25 cellular contexts compared by ENCODE assay signal in the genomic region with DNA sequence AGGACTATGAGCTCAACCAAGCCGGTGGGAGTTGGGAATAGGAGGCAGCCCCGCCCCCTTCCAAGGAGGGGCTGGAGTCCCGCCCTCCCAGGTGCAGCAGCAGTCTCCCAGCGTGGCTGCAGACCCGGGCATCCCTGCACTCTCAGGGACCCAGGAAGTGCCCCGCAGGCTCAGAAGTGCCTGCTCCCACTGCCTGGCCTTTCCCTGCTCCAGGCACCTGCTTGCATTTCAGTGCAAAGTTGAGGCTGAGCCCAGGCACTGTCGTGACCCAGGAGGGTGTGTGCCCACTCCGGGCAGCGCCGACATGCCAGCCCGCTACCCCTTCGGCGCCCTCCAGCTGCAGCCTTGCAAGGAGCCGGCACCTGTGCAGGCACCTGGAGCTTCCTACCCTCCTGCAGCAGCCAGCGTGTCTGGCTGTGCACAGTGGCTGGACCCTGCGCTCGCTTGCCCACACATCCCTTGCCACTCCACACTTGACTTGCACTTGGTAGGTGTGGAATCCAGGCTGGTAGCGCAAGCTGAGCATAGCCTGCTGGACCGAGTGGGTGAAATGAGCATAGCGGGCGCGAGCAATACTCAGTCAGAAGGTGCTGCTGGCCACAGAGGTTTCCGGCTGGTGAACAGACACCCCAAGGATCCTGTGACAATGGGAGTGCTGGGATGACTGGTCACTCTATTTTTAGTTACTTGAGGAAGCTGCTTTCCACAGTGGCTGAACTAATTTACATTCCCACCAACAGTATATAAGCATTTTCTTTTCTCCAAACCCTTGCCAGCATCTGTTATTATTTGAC.
A peak's percentile ranks its signal among the peaks of the same experiment; 100 is the strongest.
DNase-seq lines count a peak whose midpoint lies in the region; ATAC-seq and TF ChIP-seq lines count a peak whose summit lies in the region.
"Had no signal": no experiment of that assay in that cellular context is flagged by ENCODE, and none has a peak within 500 bp of the region (broad histone marks: within the 10 kb centered on the region; RNA-seq: fewer than 3 reads in every experiment).

No MANE protein-coding gene starts in this region.

- no peak overlapping the region for H3K4me2 ChIP-seq in GM23338
- H3K4me2 ChIP-seq: A549 had no signal

- H3K9me2 ChIP-seq in GM23338 (ENCODE audit: insufficient read depth): 0 out of 2 replicates have a peak, but pooled peaks cover 6% of the 10 kb centered on the region

- CTCF ChIA-PET in activated CD8-positive, alpha-beta T cell treated with anti-CD3 and anti-CD28 coated beads for 36 hours (lab: Charles Lee): no interaction called here

- no peak overlapping the region for H3K4me3 ChIP-seq in GM23338
- H3K4me3 ChIP-seq in endodermal cell (ENCODE audit: low read length): no peak overlapping the region
- H3K4me3 ChIP-seq: A549 had no signal

- no peaks in the 10 kb centered on the region for H3K79me2 ChIP-seq in GM23338 (replicated peaks; ENCODE audit: insufficient read depth)

- peak; percentile 17 for DNase-seq in GM23338 (ENCODE audit: low spot score)
- peak; percentile 15 for DNase-seq in M059J (ENCODE audit: low read depth)
- DNase-seq in endodermal cell: peak; percentile 67
- DNase-seq in sciatic nerve (ENCODE audit: low spot score): no peak
- no peak for DNase-seq in activated CD8-positive, alpha-beta T cell treated with anti-CD3 and anti-CD28 coated beads for 36 hours
- no peak for DNase-seq in mesothelial cell of epicardium (ENCODE audit: low spot score in 2 of 2, unreplicated experiment in 2 of 2)
- no peak for DNase-seq in naive thymus-derived CD8-positive, alpha-beta T cell
- DNase-seq in T-helper 2 cell: no peak
- DNase-seq: DMS53; EL; HFFc6; KG1; NCI-H1092 treated with DMSO at 0.1 percent for 48 hours; NCI-H146; NCI-H2029; NCI-H226; NCI-H510A treated with DMSO at 0.1 percent for 48 hours; NCI-H748 treated with DMSO at 0.1 percent for 48 hours; NK-92 treated with Interleukin-12 subunit alpha and Interleukin-12 subunit beta, amount 100 ng/mL, for 24 hours; SIG-M5 had no signal

- H3K27ac ChIP-seq in GM23338 (ENCODE audit: low read depth) (no peak overlapping the region), endodermal cell (ENCODE audit: low read depth, low read length) (no peak overlapping the region)
- H3K27ac ChIP-seq: A549, RWPE1 had no signal

- H3K9me3 ChIP-seq in endodermal cell (ENCODE audit: control insufficient read depth, low read length): peaks cover 18% of the 10 kb centered on the region
- H3K9me3 ChIP-seq: A549 had no signal

- H3K27me3 ChIP-seq in GM23338 (ENCODE audit: insufficient read depth) (no peaks in the 10 kb centered on the region), endodermal cell (ENCODE audit: control insufficient read depth, insufficient read depth, low read length, poor library complexity, severe bottlenecking) (no peaks in the 10 kb centered on the region)

- H2AFZ ChIP-seq in GM23338: no peak overlapping the region

- ATAC-seq in GM23338 (peak; percentile 68; the same call in 2 of the 3 replicates), sciatic nerve (peak; percentile 24)
- ATAC-seq in activated CD8-positive, alpha-beta T cell treated with anti-CD3 and anti-CD28 coated beads for 36 hours: no peak
- no peak for ATAC-seq in naive thymus-derived CD8-positive, alpha-beta T cell
- ATAC-seq: A549, SK-N-SH treated with all-trans-retinoic acid at 6 μM for 48 hours had no signal

- no peak overlapping the region for H3K4me3 Mint-ChIP-seq in GM23338
- H3K4me3 Mint-ChIP-seq in endodermal cell: no peak overlapping the region
- H3K4me3 Mint-ChIP-seq in activated CD8-positive, alpha-beta T cell treated with anti-CD3 and anti-CD28 coated beads for 36 hours: no peak overlapping the region
- H3K4me3 Mint-ChIP-seq in mesothelial cell of epicardium: no peak overlapping the region
- H3K4me3 Mint-ChIP-seq in naive thymus-derived CD8-positive, alpha-beta T cell: no peak overlapping the region
- H3K4me3 Mint-ChIP-seq: B cell, CD14-positive monocyte, HFFc6 had no signal

- H3K9ac ChIP-seq in endodermal cell (ENCODE audit: extremely low read depth, low read length, poor library complexity, severe bottlenecking): no peak overlapping the region

- POLR2A ChIA-PET in activated CD8-positive, alpha-beta T cell treated with anti-CD3 and anti-CD28 coated beads for 36 hours (lab: Charles Lee): no interaction called here
- POLR2A ChIA-PET in naive thymus-derived CD8-positive, alpha-beta T cell (lab: Charles Lee): no interaction called here

- 91 to 94% methylated on average over 16 to 23 of the region's 23 CpGs for WGBS in endodermal cell (ENCODE audit: insufficient coverage in 1 of 2, insufficient read length in 1 of 2), 2 experiments

- no peak overlapping the region for H3K27ac Mint-ChIP-seq in GM23338
- H3K27ac Mint-ChIP-seq in endodermal cell: no peak overlapping the region
- H3K27ac Mint-ChIP-seq in activated CD8-positive, alpha-beta T cell treated with anti-CD3 and anti-CD28 coated beads for 36 hours: no peak overlapping the region
- no peak overlapping the region for H3K27ac Mint-ChIP-seq in mesothelial cell of epicardium
- H3K27ac Mint-ChIP-seq in naive thymus-derived CD8-positive, alpha-beta T cell: no peak overlapping the region
- H3K27ac Mint-ChIP-seq: B cell, CD14-positive monocyte, HFFc6 had no signal

- no peaks in the 10 kb centered on the region for H3F3A ChIP-seq in GM23338 (replicated peaks; ENCODE audit: low read depth)

- peaks cover 9% of the 10 kb centered on the region; the same call in 1 of the 3 replicates for H3K9me3 Mint-ChIP-seq in GM23338
- H3K9me3 Mint-ChIP-seq in endodermal cell: no peaks in the 10 kb centered on the region
- no peaks in the 10 kb centered on the region for H3K9me3 Mint-ChIP-seq in activated CD8-positive, alpha-beta T cell treated with anti-CD3 and anti-CD28 coated beads for 36 hours
- peaks cover 6% of the 10 kb centered on the region for H3K9me3 Mint-ChIP-seq in mesothelial cell of epicardium
- peaks cover 0 to 7% (median 0%) of the 10 kb centered on the region in 9 donors for H3K9me3 Mint-ChIP-seq in naive thymus-derived CD8-positive, alpha-beta T cell

- H3K36me3 Mint-ChIP-seq in GM23338 (ENCODE audit: low read depth): peaks cover under 1% of the 10 kb centered on the region; the same call in 2 of the 3 replicates
- H3K36me3 Mint-ChIP-seq in endodermal cell (ENCODE audit: low read depth): peaks cover 9% of the 10 kb centered on the region
- no peaks in the 10 kb centered on the region for H3K36me3 Mint-ChIP-seq in activated CD8-positive, alpha-beta T cell treated with anti-CD3 and anti-CD28 coated beads for 36 hours (ENCODE audit: low read depth)
- H3K36me3 Mint-ChIP-seq in mesothelial cell of epicardium: no peaks in the 10 kb centered on the region
- H3K36me3 Mint-ChIP-seq in naive thymus-derived CD8-positive, alpha-beta T cell: no peaks in the 10 kb centered on the region
- H3K36me3 Mint-ChIP-seq: CD14-positive monocyte had no signal

- H3K27me3 Mint-ChIP-seq in GM23338 (ENCODE audit: insufficient read depth, low read depth, poor library complexity): no peaks in the 10 kb centered on the region
- no peaks in the 10 kb centered on the region for H3K27me3 Mint-ChIP-seq in endodermal cell (ENCODE audit: insufficient read depth)
- no peaks in the 10 kb centered on the region for H3K27me3 Mint-ChIP-seq in activated CD8-positive, alpha-beta T cell treated with anti-CD3 and anti-CD28 coated beads for 36 hours
- no peaks in the 10 kb centered on the region for H3K27me3 Mint-ChIP-seq in mesothelial cell of epicardium (ENCODE audit: low read depth)
- no peaks in the 10 kb centered on the region for H3K27me3 Mint-ChIP-seq in naive thymus-derived CD8-positive, alpha-beta T cell
- H3K27me3 Mint-ChIP-seq: B cell had no signal

- H3K4me1 ChIP-seq in GM23338 (ENCODE audit: insufficient read depth) (no peaks in the 10 kb centered on the region), endodermal cell (ENCODE audit: control insufficient read depth, insufficient read depth, low read length) (peaks cover 4% of the 10 kb centered on the region)
- H3K4me1 ChIP-seq: A549 had no signal

- H3K4me1 Mint-ChIP-seq in GM23338 (no peaks in the 10 kb centered on the region), endodermal cell (peaks cover 17% of the 10 kb centered on the region), mesothelial cell of epicardium (peaks cover 10% of the 10 kb centered on the region)
- H3K4me1 Mint-ChIP-seq in activated CD8-positive, alpha-beta T cell treated with anti-CD3 and anti-CD28 coated beads for 36 hours (ENCODE audit: low read depth): no peaks in the 10 kb centered on the region
- no peaks in the 10 kb centered on the region for H3K4me1 Mint-ChIP-seq in naive thymus-derived CD8-positive, alpha-beta T cell
- H3K4me1 Mint-ChIP-seq: B cell, CD14-positive monocyte had no signal

- H4K20me1 ChIP-seq in GM23338 (replicated peaks; ENCODE audit: insufficient read depth): no peaks in the 10 kb centered on the region

- H3K36me3 ChIP-seq in GM23338 (ENCODE audit: insufficient read depth): no peaks in the 10 kb centered on the region; the same call in 1 of the 2 replicates
- H3K36me3 ChIP-seq in endodermal cell (ENCODE audit: control insufficient read depth, insufficient read depth, low read length): peaks cover 33% of the 10 kb centered on the region

- intact Hi-C loops in sciatic nerve (cut with DNase I): no loop called here
- intact Hi-C loops in activated CD8-positive, alpha-beta T cell treated with anti-CD3 and anti-CD28 coated beads for 36 hours (cut with micrococcal nuclease): no loop called here

- peak in 1 of 2 experiments; percentile 38; a peak in 2 of 4 replicates for TF ChIP-seq CTCF in GM23338 (conservative IDR thresholded peaks at IDR 0.05; ENCODE audit: low read depth in 2 of 2)
- no peak for TF ChIP-seq CTCF in endodermal cell (conservative IDR thresholded peaks at IDR 0.05)
- TF ChIP-seq CTCF in activated CD8-positive, alpha-beta T cell treated with anti-CD3 and anti-CD28 coated beads for 36 hours (IDR thresholded peaks at IDR 0.05): no peak
- TF ChIP-seq CTCF in mesothelial cell of epicardium (IDR thresholded peaks at IDR 0.05; ENCODE audit: unreplicated experiment): no peak

TF ChIP-seq in GM23338, 12 proteins besides CTCF, POLR2A, EP300 and RAD21 (continues in another document):
- TF ChIP-seq NANOG (IDR thresholded peaks at IDR 0.05; ENCODE audit: borderline replicate concordance) (no peak), CREB1 (CRISPR knock-in tag; IDR thresholded peaks at IDR 0.05; ENCODE audit: low read depth) (no peak), EZH2 (IDR thresholded peaks at IDR 0.05; ENCODE audit: low read depth, unreplicated experiment) (no peak), ZNF331 (CRISPR knock-in tag; IDR thresholded peaks at IDR 0.05; ENCODE audit: low read depth) (no peak), EZH2phosphoT487 (IDR thresholded peaks at IDR 0.05; ENCODE audit: unreplicated experiment) (no peak)
- TF ChIP-seq, protein P1, sequence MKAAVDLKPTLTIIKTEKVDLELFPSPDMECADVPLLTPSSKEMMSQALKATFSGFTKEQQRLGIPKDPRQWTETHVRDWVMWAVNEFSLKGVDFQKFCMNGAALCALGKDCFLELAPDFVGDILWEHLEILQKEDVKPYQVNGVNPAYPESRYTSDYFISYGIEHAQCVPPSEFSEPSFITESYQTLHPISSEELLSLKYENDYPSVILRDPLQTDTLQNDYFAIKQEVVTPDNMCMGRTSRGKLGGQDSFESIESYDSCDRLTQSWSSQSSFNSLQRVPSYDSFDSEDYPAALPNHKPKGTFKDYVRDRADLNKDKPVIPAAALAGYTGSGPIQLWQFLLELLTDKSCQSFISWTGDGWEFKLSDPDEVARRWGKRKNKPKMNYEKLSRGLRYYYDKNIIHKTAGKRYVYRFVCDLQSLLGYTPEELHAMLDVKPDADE (IDR thresholded peaks at IDR 0.05): no peak

Comparison
In these comparisons a context has a peak if more than half of its experiments do, and no peak if none do; other contexts are left out.
1. ATAC-seq: peak in GM23338 (single experiment) and sciatic nerve (single experiment); none in activated CD8-positive, alpha-beta T cell treated with anti-CD3 and anti-CD28 coated beads for 36 hours (single experiment) and naive thymus-derived CD8-positive, alpha-beta T cell (0 of 2).
2. DNase-seq: peak in GM23338 (single experiment), M059J (single experiment) and endodermal cell (single experiment); none in sciatic nerve (single experiment), activated CD8-positive, alpha-beta T cell treated with anti-CD3 and anti-CD28 coated beads for 36 hours (single experiment), mesothelial cell of epicardium (0 of 2), naive thymus-derived CD8-positive, alpha-beta T cell (0 of 10) and T-helper 2 cell (0 of 5).